ENCODE assay signal across 16 cellular contexts in the genomic region with DNA sequence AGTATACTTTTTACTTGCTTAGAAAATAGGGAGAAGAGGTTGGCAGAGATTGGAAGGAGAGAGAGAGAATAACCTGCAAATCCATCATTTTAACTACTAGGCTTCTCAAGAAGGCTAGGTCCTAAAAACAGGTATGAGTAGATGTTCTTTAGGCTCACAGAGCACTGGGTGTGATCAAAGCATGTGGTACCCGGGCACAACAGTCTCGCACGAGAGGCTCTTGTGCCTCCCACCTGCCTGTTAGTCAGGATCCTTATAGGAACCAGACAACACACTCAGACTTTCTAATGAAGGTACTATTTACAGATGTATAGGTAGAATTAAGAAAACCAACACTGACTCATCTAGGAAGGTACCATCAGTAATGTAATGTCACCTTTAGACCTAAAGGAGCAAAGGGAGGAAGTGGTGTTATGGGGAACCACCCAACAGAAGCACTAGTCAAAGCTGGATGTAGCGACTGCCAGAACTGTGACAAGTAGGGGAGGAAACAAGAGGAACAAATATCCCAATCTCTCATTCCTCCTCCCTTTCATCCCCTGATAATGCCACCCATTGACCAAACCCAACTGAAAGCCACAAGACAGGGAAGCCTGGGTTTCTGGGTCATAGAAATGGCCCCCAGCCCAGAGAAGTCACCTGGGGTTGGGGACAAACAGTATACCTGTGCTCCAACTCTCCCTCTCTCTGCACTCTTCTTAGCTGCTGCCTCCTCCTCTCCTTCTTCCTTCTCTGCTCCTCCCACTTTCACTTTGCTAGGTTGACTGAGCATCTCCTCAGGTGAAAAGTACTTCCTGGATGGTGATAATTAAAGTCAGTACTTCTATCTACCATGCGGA. TPM values are rescaled to one million over a fixed set of nuclear protein-coding genes. Genes with fewer than 3 reads are reported as not detected.
DNase-seq lines count a peak whose midpoint lies in the region; ATAC-seq, FAIRE-seq and TF ChIP-seq lines count a peak whose summit lies in the region.
"Had no signal": no experiment of that assay in that cellular context is flagged by ENCODE, and none has a peak within 500 bp of the region (broad histone marks: within the 10 kb centered on the region; RNA-seq: fewer than 3 reads in every experiment).

No MANE protein-coding gene starts in this region.

- no peak overlapping the region for H2AFZ ChIP-seq in H1 (ENCODE audit: low read length)

- H3K23me2 ChIP-seq in H1 (ENCODE audit: low read depth, low read length), result no peaks in the 10 kb centered on the region

- TF ChIP-seq POLR2A in H1 (IDR thresholded peaks at IDR 0.05; ENCODE audit: control extremely low read depth in 1 of 2, low read depth in 2 of 2, low read length in 2 of 2), result no peak
- TF ChIP-seq POLR2A in H54 (IDR thresholded peaks at IDR 0.05; ENCODE audit: low read depth, low read length), result no peak

- H3K27ac Mint-ChIP-seq in T-cell (peak overlapping the region; percentile 82 to 89), MCF 10A (ENCODE audit: low read depth, unreplicated experiment) (no peak overlapping the region)

- no peak overlapping the region for H3K4me3 ChIP-seq in H1 (ENCODE audit: extremely low read depth in 1 of 4, insufficient read depth in 2 of 4, low read depth in 3 of 4, low read length in 4 of 4)
- H3K4me3 ChIP-seq: BLaER1, skin epidermis had no signal

- H3K4me2 ChIP-seq in H1 (ENCODE audit: insufficient read depth in 1 of 2, low read depth in 2 of 2, low read length in 2 of 2), result no peak overlapping the region
- H3K4me2 ChIP-seq: BLaER1 had no signal

- H3K9me3 ChIP-seq in H1 (ENCODE audit: insufficient read depth in 2 of 2, low read depth in 1 of 2, low read length in 1 of 2), result 0 out of 4 replicates have a peak, but pooled peaks cover 0 to 3% of the 10 kb centered on the region in 2 experiments
- H3K9me3 ChIP-seq: BLaER1 had no signal

- TF ChIP-seq CTCF in GM13976 (IDR thresholded peaks at IDR 0.05; ENCODE audit: borderline replicate concordance, control extremely low read depth, extremely low read depth, insufficient read depth, missing control alignments) (no peak), H1 (IDR thresholded peaks at IDR 0.05; ENCODE audit: control extremely low read depth in 1 of 3, insufficient read depth in 1 of 3, low read depth in 1 of 3, low read length in 3 of 3) (no peak), MCF 10A (IDR thresholded peaks at IDR 0.05; ENCODE audit: unreplicated experiment) (no peak)

- no peak overlapping the region for H2BK5ac ChIP-seq in H1 (ENCODE audit: low read depth, low read length)

- peaks cover under 1 to 4% of the 10 kb centered on the region in 2 donors for H3K27me3 Mint-ChIP-seq in T-cell
- H3K27me3 Mint-ChIP-seq in MCF 10A (ENCODE audit: insufficient read depth, unreplicated experiment), result peaks cover 11% of the 10 kb centered on the region

- FAIRE-seq in H1 (lab: Jason Lieb, UNC) (no peak), H54 (lab: Jason Lieb, UNC) (no peak)

- no TSS peak for BruUV-seq in MCF 10A (replicated peaks; lab: Mats Ljungman, UMichigan)

- DNase-seq in GM13976 (ENCODE audit: low spot score), result peak; percentile 35
- DNase-seq in T-cell, result peak in 7 of 34 experiments; percentile 7 to 24 (median 20)
- DNase-seq in H1 (ENCODE audit: low read depth in 1 of 2, low spot score in 2 of 2), result no peak
- DNase-seq in H54 (ENCODE audit: insufficient read length, low spot score), result no peak
- no peak for DNase-seq in NCI-H446 (lab: John Stamatoyannopoulos, UW)
- DNase-seq in cerebellum (ENCODE audit: low spot score), result no peak
- no peak for DNase-seq in MCF 10A (ENCODE audit: unreplicated experiment)
- DNase-seq: amygdala; effector CD4-positive, alpha-beta T cell; left cardiac atrium; NCI-H1092 treated with DMSO at 0.1 percent for 48 hours had no signal

- no peaks in the 10 kb centered on the region for H3K79me2 ChIP-seq in H1 (ENCODE audit: control insufficient read depth in 1 of 2, insufficient read depth in 2 of 2, low read length in 2 of 2)

- H3K4me1 Mint-ChIP-seq in T-cell (peaks cover 14 to 18% (median 17%) of the 10 kb centered on the region in 3 donors), MCF 10A (ENCODE audit: insufficient read depth, unreplicated experiment) (no peaks in the 10 kb centered on the region)

- H4K20me1 ChIP-seq in H1 (replicated peaks in 1 of 2; ENCODE audit: control insufficient read depth in 1 of 2, insufficient read depth in 2 of 2, low read length in 2 of 2), result no peaks in the 10 kb centered on the region
- H4K20me1 ChIP-seq: BLaER1 had no signal

- no peaks in the 10 kb centered on the region for H3K36me3 ChIP-seq in H1 (ENCODE audit: control insufficient read depth in 2 of 4, insufficient read depth in 4 of 4, low read length in 3 of 4)
- H3K36me3 ChIP-seq: BLaER1 had no signal

- H3K79me1 ChIP-seq in H1 (ENCODE audit: low read depth, low read length), result no peaks in the 10 kb centered on the region

- TF ChIP-seq RAD21 in H1 (IDR thresholded peaks at IDR 0.05 in 1 of 2, conservative IDR thresholded peaks at IDR 0.05 in 1 of 2; ENCODE audit: low read depth in 2 of 2, low read length in 2 of 2), result no peak

- peaks cover 0 to 8% (median 0%) of the 10 kb centered on the region in 4 experiments; a peak in 1 of 7 replicates for H3K4me1 ChIP-seq in H1 (replicated peaks in 1 of 4; ENCODE audit: control insufficient read depth in 3 of 4, insufficient read depth in 4 of 4, low read length in 3 of 4)
- H3K4me1 ChIP-seq: BLaER1 had no signal

- WGBS in H1 (ENCODE audit: extremely low coverage in 1 of 2, insufficient coverage in 1 of 2, insufficient read length in 1 of 2, insufficient replicate concordance in 2 of 2, low coverage in 1 of 2, low lambda C conversion rate in 2 of 2, missing lambda C conversion rate in 1 of 2), 2 experiments, result 95% methylated on average over 5 of the region's 5 CpGs; no CpG with 5 or more reads in 1 of the 2 experiments

- H4K8ac ChIP-seq in H1 (ENCODE audit: extremely low read depth, insufficient read depth, low read length), result no peak overlapping the region

- 0 out of 2 replicates have a peak overlapping the region, but pooled peaks have one; percentile 25 for H2BK20ac ChIP-seq in H1 (ENCODE audit: low read length)

- H2BK15ac ChIP-seq in H1 (ENCODE audit: low read length), result no peak overlapping the region

- H3K23ac ChIP-seq in H1 (ENCODE audit: insufficient read length), result no peak overlapping the region

- H3K9ac ChIP-seq in H1 (replicated peaks in 1 of 4; ENCODE audit: extremely low read depth in 1 of 4, low read depth in 3 of 4, low read length in 3 of 4), result no peak overlapping the region
- H3K9ac ChIP-seq: BLaER1 had no signal

- H4K91ac ChIP-seq in H1 (replicated peaks; ENCODE audit: insufficient read length, low read length), result no peak overlapping the region

- POLR2A ChIA-PET in T-cell (lab: Charles Lee) (no interaction called here), H1 (lab: Charles Lee; ENCODE audit: partially characterized antibody) (interaction anchor here (0.7 kb wide), 1 partner anchor 114 kb away, joined by 3 read pairs; no protein-coding TSS in a partner anchor), MCF 10A (lab: Yijun Ruan, JAX) (no interaction called here)

- CTCF ChIA-PET in T-cell (lab: Charles Lee) (interaction anchor here in 1 of 2 donors (1.3 kb wide), 1 partner anchor 14 kb away, joined by 3 read pairs; no protein-coding TSS in a partner anchor), H1 (lab: Charles Lee; ENCODE audit: partially characterized antibody) (interaction anchor here (0.6 to 9.1 kb wide), 3 partner anchors 14 to 165 kb away, joined by 3 to 79 read pairs (median 3); no protein-coding TSS in a partner anchor), MCF 10A (lab: Yijun Ruan, JAX) (interaction anchor here (0.9 kb wide), 1 partner anchor 9 kb away, joined by 3 read pairs; no protein-coding TSS in a partner anchor)

- H3K4me3 Mint-ChIP-seq in T-cell (peak overlapping the region in 2 of 3 donors; percentile 32), MCF 10A (ENCODE audit: unreplicated experiment) (no peak overlapping the region)
- H3K4me3 Mint-ChIP-seq: neural crest cell had no signal

- no peaks in the 10 kb centered on the region for H3K27me3 ChIP-seq in H1 (replicated peaks in 1 of 4; ENCODE audit: control insufficient read depth in 3 of 4, extremely low read depth in 1 of 4, insufficient read depth in 3 of 4, low read length in 3 of 4)
- H3K27me3 ChIP-seq: BLaER1 had no signal

- intact Hi-C loops in MCF 10A (cut with micrococcal nuclease), result loop anchor here (2.0 kb wide), 1 partner anchor 15 kb away; a partner anchor contains a TSS

- H4K5ac ChIP-seq in H1 (ENCODE audit: insufficient read length, low read depth, low read length), result no peak overlapping the region

- no peak for TF ChIP-seq EP300 in H1 (IDR thresholded peaks at IDR 0.05; ENCODE audit: borderline replicate concordance in 1 of 2, low read depth in 2 of 2, low read length in 2 of 2)

- H3K18ac ChIP-seq in H1 (ENCODE audit: extremely low read depth, low read length), result no peak overlapping the region

- H3K36me3 Mint-ChIP-seq in T-cell (no peaks in the 10 kb centered on the region), MCF 10A (ENCODE audit: insufficient read depth, unreplicated experiment) (no peaks in the 10 kb centered on the region)

- H3K4ac ChIP-seq in H1 (replicated peaks; ENCODE audit: insufficient read length, low read depth, low read length), result no peak overlapping the region

- H3K27ac ChIP-seq in H1 (ENCODE audit: low read depth, low read length), result no peak overlapping the region
- H3K27ac ChIP-seq: BLaER1, skin epidermis had no signal

- H2BK120ac ChIP-seq in H1 (replicated peaks; ENCODE audit: low read depth, low read length), result no peak overlapping the region

- in situ Hi-C loops in GM13976 (cut with MboI; ENCODE audit: low sequenced_read_pairs, unreplicated experiment), result no loop called here

- H3K9me3 Mint-ChIP-seq in T-cell, result no peaks in the 10 kb centered on the region
- H3K9me3 Mint-ChIP-seq in MCF 10A (ENCODE audit: unreplicated experiment), result no peaks in the 10 kb centered on the region
- H3K9me3 Mint-ChIP-seq: neural crest cell had no signal

- H2BK12ac ChIP-seq in H1 (ENCODE audit: low read depth, low read length), result no peak overlapping the region

- no peak overlapping the region for H3K56ac ChIP-seq in H1 (replicated peaks; ENCODE audit: insufficient read length, low read depth, low read length)

- ATAC-seq in GM21723 (IDR thresholded peaks at IDR 0.05; ENCODE audit: unreplicated experiment), result peak; percentile 63
- ATAC-seq in T-cell (replicated peaks in 1 of 4), result peak; percentile 98 to 100 (median 100)
- ATAC-seq: left cardiac atrium had no signal

- H3K14ac ChIP-seq in H1 (ENCODE audit: insufficient read length), result no peak overlapping the region

- H2AK5ac ChIP-seq in H1 (ENCODE audit: low read depth, low read length), result no peak overlapping the region

RNA-seq across cellular contexts. Expression of a gene that starts 16.0 kb away (rescaled TPM):
- total RNA-seq in T-cell (not detected), cerebellum (7.3 TPM), MCF 10A (2022) (0.17 and 0.33 TPM in 2 replicates)
- 2.9 TPM in 2 replicates for total RNA-seq in H1 (2021; fragmentation: NEBNext Ultra II Directional; extraction: Animal tissue kit (Norgen Biotek cat#: 25700))
- 1.8 and 1.9 TPM in 2 replicates for polyA plus RNA-seq in H1 (2011; rRNA removed)
- polyA plus RNA-seq in H1 (2011; cell fraction: cytosol; rRNA removed), result 1.4 TPM
- polyA plus RNA-seq in H1 (2011; cell fraction: nucleus; rRNA removed), result 1.1 TPM
- polyA plus RNA-seq in H1 (2012, experiment 1 of 2), result 2.7 to 3.5 TPM (median 3.1 TPM) in 4 replicates
- 3.1 TPM for polyA plus RNA-seq in H1 (2012, experiment 2 of 2)
- 1.7 TPM for polyA plus RNA-seq in H1 (2013, experiment 1 of 2)
- 1.7 TPM for polyA plus RNA-seq in H1 (2013, experiment 2 of 2)
- 1.3 TPM in 2 replicates for polyA minus RNA-seq in H1 (2011; rRNA and poly(A)+ RNA removed)
- polyA minus RNA-seq in H1 (2011; cell fraction: cytosol; rRNA and poly(A)+ RNA removed), result 0.73 TPM
- 1.6 TPM for polyA minus RNA-seq in H1 (2011; cell fraction: nucleus; rRNA and poly(A)+ RNA removed)
- total RNA-seq: SK-MEL-5 had no signal

RNA-seq across cellular contexts. Expression of a gene that starts 24.0 kb away (rescaled TPM):
- total RNA-seq in T-cell, result 10 to 100 TPM; 17.2 to 30.5 (median 25.4) TPM
- 17.6 and 21.5 TPM in 2 replicates for total RNA-seq in H1 (2021; fragmentation: NEBNext Ultra II Directional; extraction: Animal tissue kit (Norgen Biotek cat#: 25700))
- 17.9 TPM in 2 replicates for polyA plus RNA-seq in H1 (2011; rRNA removed)
- 20.8 TPM for polyA plus RNA-seq in H1 (2011; cell fraction: cytosol; rRNA removed)
- polyA plus RNA-seq in H1 (2011; cell fraction: nucleus; rRNA removed), result 27.5 TPM
- 16.3 to 18.4 TPM (median 18.1 TPM) in 4 replicates for polyA plus RNA-seq in H1 (2012, experiment 1 of 2)
- polyA plus RNA-seq in H1 (2012, experiment 2 of 2), result 8.8 TPM
- polyA plus RNA-seq in H1 (2013, experiment 1 of 2), result 10.0 TPM
- 9.5 TPM for polyA plus RNA-seq in H1 (2013, experiment 2 of 2)
- 34.8 and 36.9 TPM in 2 replicates for polyA minus RNA-seq in H1 (2011; rRNA and poly(A)+ RNA removed)
- 16.1 TPM for polyA minus RNA-seq in H1 (2011; cell fraction: cytosol; rRNA and poly(A)+ RNA removed)
- 67.1 TPM for polyA minus RNA-seq in H1 (2011; cell fraction: nucleus; rRNA and poly(A)+ RNA removed)
- total RNA-seq in cerebellum, result 23.6 TPM
- 22.1 and 24.0 TPM in 2 replicates for total RNA-seq in MCF 10A (2022)
